Comparison of ENCODE assay signal across 2 cellular contexts in the genomic region with DNA sequence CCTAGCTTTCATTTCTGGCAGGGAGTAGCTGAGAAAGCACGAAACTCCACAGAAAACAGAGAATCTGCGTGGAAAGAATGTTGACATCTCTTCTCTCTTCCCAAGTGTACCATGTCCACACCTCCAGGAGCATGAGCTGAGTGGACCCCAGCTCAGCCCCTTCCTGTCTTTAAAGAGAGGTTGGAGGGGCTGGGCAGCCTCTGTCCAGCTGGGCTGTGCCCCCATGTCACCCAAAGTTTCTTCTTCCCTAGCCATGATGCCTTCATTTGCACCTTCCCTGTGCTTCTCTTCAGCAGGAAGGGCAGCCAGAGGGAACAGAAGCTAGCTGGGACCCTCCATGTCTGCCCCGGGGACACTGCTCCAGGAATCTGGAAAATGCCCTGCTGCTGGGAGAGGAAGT.
"Had no signal": no experiment of that assay in that cellular context is flagged by ENCODE, and none has a peak within 500 bp of the region (broad histone marks: within the 10 kb centered on the region; RNA-seq: fewer than 3 reads in every experiment).

No MANE protein-coding gene starts in this region.

- DNase-seq: GDM1, GF-D8 had no signal
